Comparison of ENCODE assay signal across 8 cellular contexts in the genomic region with DNA sequence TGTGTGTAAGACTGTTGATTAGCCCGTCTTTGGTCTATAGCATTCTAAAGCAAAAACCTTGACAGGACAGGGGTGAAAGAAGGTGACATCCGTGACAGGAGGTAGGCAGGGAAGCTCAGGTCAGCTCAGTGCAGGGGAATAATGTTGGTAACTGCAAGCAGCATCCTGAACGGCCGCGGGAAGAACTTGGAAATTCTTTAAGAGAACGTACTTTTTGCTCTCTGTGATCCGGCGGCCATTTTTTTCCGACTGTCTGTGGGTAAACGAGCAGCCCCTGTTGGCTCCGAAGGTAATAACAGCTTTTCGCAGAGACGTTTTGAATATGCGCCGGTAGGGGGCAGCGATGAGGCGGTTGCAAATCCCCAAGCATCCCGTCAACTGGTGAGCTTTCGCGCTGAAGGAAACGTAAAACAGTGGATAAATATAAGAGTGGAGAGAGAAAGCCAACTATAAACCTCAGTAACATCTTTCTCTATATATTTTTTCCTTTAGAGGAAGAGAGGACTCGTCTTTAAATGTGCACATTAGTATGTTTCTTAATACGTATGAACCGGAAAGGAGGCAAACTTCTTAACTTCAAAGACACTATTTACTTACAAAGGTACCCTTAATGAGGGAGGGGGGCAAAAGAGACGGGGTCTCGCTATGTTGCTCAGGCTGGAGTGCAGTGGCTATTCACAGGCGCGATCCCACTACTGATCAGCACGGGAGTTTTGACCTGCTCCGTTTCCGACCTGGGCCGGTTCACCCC. TPM values are rescaled to one million over a fixed set of nuclear protein-coding genes. Genes with fewer than 3 reads are reported as not detected.
DNase-seq lines count a peak whose midpoint lies in the region; ATAC-seq, FAIRE-seq and TF ChIP-seq lines count a peak whose summit lies in the region.

No MANE protein-coding gene starts in this region.

- H3K36me3 ChIP-seq in bronchial epithelial cell (ENCODE audit: control insufficient read depth, insufficient read depth, low read length) (no peaks in the 10 kb centered on the region), smooth muscle cell (ENCODE audit: low read depth) (no peaks in the 10 kb centered on the region)

- peak overlapping the region; percentile 93 for H2AFZ ChIP-seq in smooth muscle cell (ENCODE audit: low read depth)

- H3K27me3 ChIP-seq in bronchial epithelial cell (ENCODE audit: control insufficient read depth, insufficient read depth, low read length) = no peaks in the 10 kb centered on the region
- H3K27me3 ChIP-seq in smooth muscle cell (ENCODE audit: low read depth) = no peaks in the 10 kb centered on the region

- H3K9me3 ChIP-seq in smooth muscle cell (replicated peaks; ENCODE audit: low read depth) = no peaks in the 10 kb centered on the region

- H3K4me2 ChIP-seq in smooth muscle cell = peak overlapping the region; percentile 90

- H3F3A ChIP-seq in smooth muscle cell (ENCODE audit: low read depth) = peaks cover 23% of the 10 kb centered on the region

- ATAC-seq in HG03045 (IDR thresholded peaks at IDR 0.05; ENCODE audit: unreplicated experiment) (peak; percentile 26), GM21390 (IDR thresholded peaks at IDR 0.05; ENCODE audit: unreplicated experiment) (no peak)

- peak overlapping the region; percentile 55 for H3K4me3 ChIP-seq in bronchial epithelial cell (ENCODE audit: low read depth, low read length)
- H3K4me3 ChIP-seq in smooth muscle cell = peak overlapping the region; percentile 68

- H3K4me1 ChIP-seq in smooth muscle cell (ENCODE audit: low read depth) = peaks cover 12% of the 10 kb centered on the region

- WGBS in smooth muscle cell (ENCODE audit: low lambda C conversion rate) = under 1% methylated on average over 31 of the region's 32 CpGs

- H3K27ac ChIP-seq in VCaP (peak overlapping the region; percentile 88), smooth muscle cell (ENCODE audit: low read depth) (peak overlapping the region; percentile 95)

- no peaks in the 10 kb centered on the region for H4K20me1 ChIP-seq in smooth muscle cell (ENCODE audit: low read depth)

- H3K79me2 ChIP-seq in smooth muscle cell (ENCODE audit: low read depth) = no peaks in the 10 kb centered on the region

- DNase-seq in NCI-H2171 treated with DMSO at 0.1 percent for 48 hours (lab: John Stamatoyannopoulos, UW) (peak; percentile 93), bronchial epithelial cell (ENCODE audit: low read depth) (peak; percentile 80), inferior parietal cortex (ENCODE audit: extremely low spot score) (peak; percentile 88), smooth muscle cell (lab: John Stamatoyannopoulos, UW; ENCODE audit: unreplicated experiment) (peak; percentile 77)

- no peak for FAIRE-seq in bronchial epithelial cell (lab: Jason Lieb, UNC)

- H3K9ac ChIP-seq in smooth muscle cell (ENCODE audit: low read depth) = peak overlapping the region; percentile 94

- TF ChIP-seq CTCF in GM12874 (IDR thresholded peaks at IDR 0.05; ENCODE audit: insufficient read depth, low read depth, low read length) (peak; percentile 100), VCaP (conservative IDR thresholded peaks at IDR 0.05) (peak; percentile 100), bronchial epithelial cell (IDR thresholded peaks at IDR 0.05; ENCODE audit: insufficient read depth, low read length, severe bottlenecking) (peak; percentile 100), smooth muscle cell (IDR thresholded peaks at IDR 0.05; ENCODE audit: borderline replicate concordance, insufficient read depth, poor library complexity, severe bottlenecking) (peak; percentile 100)

RNA-seq across cellular contexts. Expression of gene NEMF, which starts 9.5 kb away (rescaled TPM):
- total RNA-seq in bronchial epithelial cell (30.3 and 45.8 TPM in 2 replicates), smooth muscle cell (41.2 and 80.8 TPM in 2 replicates)
- polyA plus RNA-seq in smooth muscle cell = 41.2 and 63.8 TPM in 2 replicates

RNA-seq across cellular contexts. Expression of gene ARF6, which starts 30.8 kb away (rescaled TPM):
- 83.2 and 90.0 TPM in 2 replicates for total RNA-seq in bronchial epithelial cell
- total RNA-seq in smooth muscle cell = 64.8 and 68.7 TPM in 2 replicates
- 59.8 and 73.6 TPM in 2 replicates for polyA plus RNA-seq in smooth muscle cell
